In the genomic region with DNA sequence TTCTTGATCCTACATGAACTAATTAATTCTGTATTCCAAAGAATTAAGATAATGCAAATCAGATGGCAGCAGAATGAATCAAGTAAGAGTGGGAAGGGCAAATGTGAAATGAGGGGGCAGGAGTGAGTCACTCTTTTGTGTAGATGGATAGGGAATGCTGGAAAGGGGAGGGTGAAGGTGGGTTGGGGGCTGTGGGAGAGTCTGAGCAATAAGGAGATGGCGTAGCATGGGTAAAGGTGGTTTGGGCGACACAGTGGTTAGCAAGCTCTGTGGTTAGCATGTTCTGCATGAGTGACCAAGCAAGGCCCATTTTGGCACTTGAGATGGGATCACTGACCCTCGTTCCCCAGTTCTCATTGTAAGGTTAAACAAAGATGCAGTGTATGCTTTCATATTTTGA, we compare ENCODE assay signal across 10 cellular contexts. TPM values are rescaled to one million over a fixed set of nuclear protein-coding genes. Genes with fewer than 3 reads are reported as not detected.
DNase-seq lines count a peak whose midpoint lies in the region; ATAC-seq and TF ChIP-seq lines count a peak whose summit lies in the region.
"Had no signal": no experiment of that assay in that cellular context is flagged by ENCODE, and none has a peak within 500 bp of the region (broad histone marks: within the 10 kb centered on the region; RNA-seq: fewer than 3 reads in every experiment).

No MANE protein-coding gene starts in this region.

- H3K36me3 ChIP-seq in kidney epithelial cell (ENCODE audit: control insufficient read depth, insufficient read depth, low read length) (no peaks in the 10 kb centered on the region), uterus (no peaks in the 10 kb centered on the region)
- H3K36me3 ChIP-seq: spleen had no signal

- H3K4me3 Mint-ChIP-seq in T-cell = no peak overlapping the region

- H3K9me3 ChIP-seq in uterus = no peaks in the 10 kb centered on the region
- H3K9me3 ChIP-seq: spleen had no signal

- no peak overlapping the region for H3K27ac Mint-ChIP-seq in T-cell

- ATAC-seq in GM18511 (IDR thresholded peaks at IDR 0.05; ENCODE audit: unreplicated experiment) (peak; percentile 88), GM21528 (IDR thresholded peaks at IDR 0.05; ENCODE audit: low FRiP score, unreplicated experiment) (peak; percentile 74), HG03342 (IDR thresholded peaks at IDR 0.05; ENCODE audit: unreplicated experiment) (peak; percentile 79), T-cell (replicated peaks in 1 of 4) (no peak)
- ATAC-seq in activated CD4-positive, CD25-positive, alpha-beta regulatory T cell treated with anti-CD3 and anti-CD28 coated beads, Interleukin-2, amount 50 U/mL, for 24 hours = no peak

- TF ChIP-seq POLR2A in uterus (IDR thresholded peaks at IDR 0.05) = no peak

- intact Hi-C loops in uterus (cut with DNase I; ENCODE audit: low total_unique reads) = no loop called here

- H3K27ac ChIP-seq in uterus = no peak overlapping the region
- H3K27ac ChIP-seq: spleen had no signal

- H3K4me1 Mint-ChIP-seq in T-cell = peaks cover 23 to 50% (median 40%) of the 10 kb centered on the region in 3 donors

- no peak overlapping the region for H3K4me3 ChIP-seq in kidney epithelial cell (ENCODE audit: low read depth, low read length)
- H3K4me3 ChIP-seq in uterus = no peak overlapping the region
- H3K4me3 ChIP-seq: lung, spleen had no signal

- POLR2A ChIA-PET in T-cell (lab: Charles Lee) = interaction anchor here in 1 of 2 donors (0.8 kb wide), 1 partner anchor 46 kb away, joined by 4 read pairs; no protein-coding TSS in a partner anchor

- no peaks in the 10 kb centered on the region for H3K4me1 ChIP-seq in uterus

- DNase-seq in kidney epithelial cell (ENCODE audit: low read depth) (peak; percentile 65), SIG-M5 (lab: John Stamatoyannopoulos, UW) (no peak), uterus (no peak), T-cell (no peak)
- DNase-seq: spleen had no signal

- H3K27me3 Mint-ChIP-seq in T-cell = no peaks in the 10 kb centered on the region

- H3K9me3 Mint-ChIP-seq in T-cell = peaks cover 0 to 3% (median 0%) of the 10 kb centered on the region in 3 donors

- peaks cover 20% of the 10 kb centered on the region for H3K36me3 Mint-ChIP-seq in T-cell

- no peak for TF ChIP-seq CTCF in kidney epithelial cell (IDR thresholded peaks at IDR 0.05; ENCODE audit: insufficient read depth, low read length, poor library complexity, severe bottlenecking)
- no peak for TF ChIP-seq CTCF in uterus (IDR thresholded peaks at IDR 0.05)

- H3K27me3 ChIP-seq in kidney epithelial cell (ENCODE audit: control insufficient read depth, insufficient read depth, low read length) (no peaks in the 10 kb centered on the region), uterus (no peaks in the 10 kb centered on the region)
- H3K27me3 ChIP-seq: spleen had no signal

- CTCF ChIA-PET in T-cell (lab: Charles Lee) = no interaction called here

RNA-seq across cellular contexts. Expression of gene GPD2, which starts 20.4 kb away (rescaled TPM):
- total RNA-seq in kidney epithelial cell = 19.1 and 22.4 TPM in 2 replicates
- total RNA-seq in uterus = 10 to 100 TPM in 3 of 4 donors, 1 to 10 TPM in 1; 2.0 to 41.6 (median 32.1) TPM
- total RNA-seq in T-cell = 10 to 100 TPM in 3 of 5 donors, 1 to 10 TPM in 2; 9.2 to 12.8 (median 10.5) TPM

Comparison
In these comparisons a context has a peak if more than half of its experiments do, and no peak if none do; other contexts are left out.
1. ATAC-seq: peak in GM18511 (single experiment), GM21528 (single experiment) and HG03342 (single experiment); none in activated CD4-positive, CD25-positive, alpha-beta regulatory T cell treated with anti-CD3 and anti-CD28 coated beads, Interleukin-2, amount 50 U/mL, for 24 hours (0 of 2) and T-cell (0 of 4).